In genomic region chr12:76226397-76226796, GRCh38 we compare ENCODE assay signal across 22 cellular contexts.
A peak's percentile ranks its signal among the peaks of the same experiment; 100 is the strongest.
DNase-seq lines count a peak whose midpoint lies in the region; ATAC-seq and TF ChIP-seq lines count a peak whose summit lies in the region.
"Had no signal": no experiment of that assay in that cellular context is flagged by ENCODE, and none has a peak within 500 bp of the region (broad histone marks: within the 10 kb centered on the region; RNA-seq: fewer than 3 reads in every experiment).

No MANE protein-coding gene starts in this region.

- no peak for TF ChIP-seq CTCF in AG09319 (IDR thresholded peaks at IDR 0.05; ENCODE audit: low read depth, low read length)
- no peak for TF ChIP-seq CTCF in cardiac fibroblast (IDR thresholded peaks at IDR 0.05; ENCODE audit: low read depth, low read length)
- no peak for TF ChIP-seq CTCF in fibroblast of villous mesenchyme (IDR thresholded peaks at IDR 0.05; ENCODE audit: insufficient read depth, low read depth, low read length)

- no peak for ATAC-seq in HG03045 (IDR thresholded peaks at IDR 0.05; ENCODE audit: unreplicated experiment)
- ATAC-seq in HG03378 (IDR thresholded peaks at IDR 0.05; ENCODE audit: unreplicated experiment): no peak
- no peak for ATAC-seq in HG02973 (IDR thresholded peaks at IDR 0.05; ENCODE audit: unreplicated experiment)
- ATAC-seq: activated CD8-positive, alpha-beta memory T cell treated with anti-CD3 and anti-CD28 coated beads, Interleukin-2, amount 10 ng/mL, durations not matched to agents 7 days and 5 days; CD8-positive, alpha-beta T cell; heart left ventricle; left ventricle myocardium superior had no signal

- peak; percentile 10 for DNase-seq in AG09319 (ENCODE audit: extremely low read depth, low read depth)
- peak; percentile 35 for DNase-seq in KBM-7
- peak; percentile 85 to 86 for DNase-seq in cardiac fibroblast (ENCODE audit: low read depth in 2 of 2)
- peak; percentile 70 for DNase-seq in fibroblast of villous mesenchyme (ENCODE audit: low read depth)
- DNase-seq in stimulated activated CD4-positive, alpha-beta T cell treated with anti-CD3 and anti-CD28 coated beads, Interleukin-4, amount 100 ng/mL, for 4 hours: no peak
- DNase-seq: activated CD4-positive, alpha-beta T cell treated with anti-CD3 and anti-CD28 coated beads for 48 hours; activated CD8-positive, alpha-beta memory T cell treated with anti-CD3 and anti-CD28 coated beads, Interleukin-2, amount 10 ng/mL, durations not matched to agents 7 days and 5 days; activated naive CD8-positive, alpha-beta T cell treated with anti-CD3 and anti-CD28 coated beads, Interleukin-2, amount 10 ng/mL, durations not matched to agents 7 days and 5 days; CD8-positive, alpha-beta T cell; DMS79; H7; heart left ventricle; left ventricle myocardium superior; NCI-H1436; NCI-H2171 treated with DMSO at 0.1 percent for 48 hours; tibial artery had no signal

- in situ Hi-C loops in KBM-7 (cut with MboI; ENCODE audit: low pct_unique_long_range_greater_than_20kb, low sequenced_read_pairs): no loop called here

- H3K4me3 ChIP-seq in cardiac fibroblast (replicated peaks in 1 of 2; ENCODE audit: low read depth in 2 of 2, low read length in 2 of 2) (no peak overlapping the region), fibroblast of villous mesenchyme (ENCODE audit: low read depth, low read length) (no peak overlapping the region)
- H3K4me3 ChIP-seq: cardiac muscle cell, heart left ventricle, neural progenitor cell, skin epidermis, tibial artery had no signal

Comparison
In these comparisons a context has a peak if more than half of its experiments do, and no peak if none do; other contexts are left out.
1. DNase-seq: peak in AG09319 (single experiment), KBM-7 (single experiment), cardiac fibroblast (2 of 2) and fibroblast of villous mesenchyme (single experiment); none in stimulated activated CD4-positive, alpha-beta T cell treated with anti-CD3 and anti-CD28 coated beads, Interleukin-4, amount 100 ng/mL, for 4 hours (0 of 2).